In the genomic region with DNA sequence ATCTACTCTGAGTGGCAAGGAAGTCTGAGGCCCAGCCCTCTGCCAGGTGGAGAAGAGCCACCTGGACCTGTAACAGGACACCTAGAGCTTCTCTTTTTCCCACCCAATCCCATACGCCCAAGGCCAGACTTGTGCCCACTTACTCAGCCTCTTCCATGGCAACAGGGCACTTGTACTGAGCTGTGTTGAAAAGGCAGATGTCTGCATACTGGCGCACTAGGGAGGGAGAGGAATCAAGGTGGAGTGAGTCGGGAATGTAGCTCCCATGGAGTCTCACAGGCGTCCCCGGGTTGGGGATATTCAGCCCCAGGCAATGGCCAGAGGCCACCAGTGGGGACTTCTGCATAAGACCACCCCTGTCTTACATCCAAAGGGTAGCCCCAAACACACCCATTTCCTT, we compare ENCODE assay signal across 11 cellular contexts. TPM values are rescaled to one million over a fixed set of nuclear protein-coding genes. Genes with fewer than 3 reads are reported as not detected.
DNase-seq lines count a peak whose midpoint lies in the region; ATAC-seq and TF ChIP-seq lines count a peak whose summit lies in the region.
"Had no signal": no experiment of that assay in that cellular context is flagged by ENCODE, and none has a peak within 500 bp of the region (broad histone marks: within the 10 kb centered on the region; RNA-seq: fewer than 3 reads in every experiment).

No MANE protein-coding gene starts in this region.

- no peak for TF ChIP-seq POLR2A in vagina (IDR thresholded peaks at IDR 0.05)

- no peak for TF ChIP-seq CTCF in vagina (IDR thresholded peaks at IDR 0.05)

- no peak for ATAC-seq in left cardiac atrium
- no peak for ATAC-seq in GM19035 (IDR thresholded peaks at IDR 0.05; ENCODE audit: unreplicated experiment)
- ATAC-seq: PC-3 had no signal

- no peak overlapping the region for H3K27ac ChIP-seq in vagina
- H3K27ac ChIP-seq: C4-2B had no signal

- peak; percentile 63 for DNase-seq in cardiac septum (ENCODE audit: low spot score)
- DNase-seq in left cardiac atrium, result no peak
- peak; percentile 35 for DNase-seq in NCI-H526 treated with DMSO at 0.1 percent for 48 hours (lab: John Stamatoyannopoulos, UW)
- peak; percentile 6 for DNase-seq in iPS-NIHi11 (ENCODE audit: low spot score)
- DNase-seq in vagina (ENCODE audit: extremely low spot score in 2 of 2), result peak; percentile 54 to 70
- no peak for DNase-seq in HT-29 (ENCODE audit: low spot score)
- DNase-seq in NCI-H2081 treated with DMSO at 0.1 percent for 48 hours (lab: John Stamatoyannopoulos, UW), result no peak
- DNase-seq: PC-3 had no signal

- H3K4me1 ChIP-seq in vagina, result no peaks in the 10 kb centered on the region

- H3K36me3 ChIP-seq in vagina, result peaks cover 0 to 44% of the 10 kb centered on the region in 2 donors

- no peak overlapping the region for H3K4me3 ChIP-seq in vagina

- intact Hi-C loops in cardiac septum (cut with DNase I) (no loop called here), left cardiac atrium (cut with DNase I) (no loop called here), vagina (cut with DNase I) (no loop called here)

- H3K9me3 ChIP-seq in vagina, result no peaks in the 10 kb centered on the region

- H3K27me3 ChIP-seq in vagina, result no peaks in the 10 kb centered on the region

RNA-seq across cellular contexts. Expression of gene TPBGL, which starts 36.1 kb away (rescaled TPM):
- total RNA-seq in cardiac septum, result 0.08 TPM
- total RNA-seq in left cardiac atrium, result under 1 TPM; 0.21 to 0.42 TPM
- total RNA-seq in vagina, result 1.7 TPM
- not detected in 2 replicates for total RNA-seq in HT-29 (2014; rRNA removed; shearing (Covaris generic))
- total RNA-seq: bronchial epithelial cell, PC-3 had no signal

Comparison
In these comparisons a context has a peak if more than half of its experiments do, and no peak if none do; other contexts are left out.
1. DNase-seq: peak in cardiac septum (single experiment), NCI-H526 treated with DMSO at 0.1 percent for 48 hours (single experiment), iPS-NIHi11 (single experiment) and vagina (2 of 2); none in left cardiac atrium (single experiment), HT-29 (single experiment) and NCI-H2081 treated with DMSO at 0.1 percent for 48 hours (single experiment).